Comparison of ENCODE assay signal across 8 cellular contexts in genomic region chr15:34101366-34102174, GRCh38. TPM values are rescaled to one million over a fixed set of nuclear protein-coding genes. Genes with fewer than 3 reads are reported as not detected.
DNase-seq lines count a peak whose midpoint lies in the region; ATAC-seq, FAIRE-seq and TF ChIP-seq lines count a peak whose summit lies in the region.

TSS of gene EMC7 (minus strand) at chr15:34101862. CDS start at chr15:34101839, 23 bp downstream.
TSS of gene PGBD4 (plus strand) at chr15:34102083. CDS start at chr15:34102532, 449 bp downstream.

- DNase-seq in ELF-1 (ENCODE audit: low read depth, low spot score) (peak; percentile 99), H54 (ENCODE audit: insufficient read length, low spot score) (peak; percentile 81), LoVo (ENCODE audit: low spot score) (peak; percentile 99), RWPE1 (ENCODE audit: low spot score) (peak; percentile 98), fibroblast of mammary gland (ENCODE audit: low read depth) (peak; percentile 99)
- peak; percentile 98 for DNase-seq in activated T-helper 9 cell treated with anti-CD3 and anti-CD28 coated beads, Interleukin-2, amount 50 U/mL, for 16 hours (ENCODE audit: low read depth)
- peak; percentile 98 to 99 (median 99) for DNase-seq in naive thymus-derived CD4-positive, alpha-beta T cell

- TF ChIP-seq CTCF in RWPE1 (conservative IDR thresholded peaks at IDR 0.05; ENCODE audit: low read depth) = no peak
- no peak for TF ChIP-seq CTCF in fibroblast of mammary gland (conservative IDR thresholded peaks at IDR 0.05; ENCODE audit: control insufficient read depth, insufficient read depth, low read depth, low read length)

- POLR2A ChIA-PET in RWPE1 (lab: Yijun Ruan, JAX; ENCODE audit: low non-redundant PET) = interaction anchor here (0.5 to 0.6 kb wide), 2 partner anchors 14 to 241 kb away, joined by 3 to 7 read pairs; no protein-coding TSS in a partner anchor
- POLR2A ChIA-PET in naive thymus-derived CD4-positive, alpha-beta T cell (lab: Charles Lee) = interaction anchor here (0.6 to 1.3 kb wide), 11 partner anchors 9 to 886 kb away, joined by 3 to 23 read pairs (median 5); partner anchors contain the start of genes AVEN, EMC4, KATNBL1 and LPCAT4

- peak within 1 kb of the TSS; percentile 91 to 100 (median 96) for H3K4me3 Mint-ChIP-seq in naive thymus-derived CD4-positive, alpha-beta T cell
- peak within 1 kb of the TSS; percentile 98 for H3K4me3 Mint-ChIP-seq in stimulated activated memory B cell treated with anti-CD40 and anti-IgM and Interleukin-4, amounts not matched to agents 10 μg/mL and 1 μg/mL and 100 μg/mL, for 72 hours

- H3K4me3 ChIP-seq in fibroblast of mammary gland (ENCODE audit: control insufficient read depth, low read depth, low read length) = peak within 1 kb of the TSS; percentile 100
- H3K4me3 ChIP-seq in naive thymus-derived CD4-positive, alpha-beta T cell (ENCODE audit: low read length) = peak within 1 kb of the TSS; percentile 66

- H3K36me3 ChIP-seq in naive thymus-derived CD4-positive, alpha-beta T cell (ENCODE audit: control insufficient read depth in 2 of 3, insufficient read depth in 3 of 3, low read length in 3 of 3) = peaks cover 0 to 5% (median 0%) of the 10 kb centered on the region in 3 experiments

- H3K27ac ChIP-seq in RWPE1 = peak within 1 kb of the TSS; percentile 82
- peak within 1 kb of the TSS; percentile 96 for H3K27ac ChIP-seq in naive thymus-derived CD4-positive, alpha-beta T cell (ENCODE audit: low read depth, low read length)

- H3K4me1 Mint-ChIP-seq in naive thymus-derived CD4-positive, alpha-beta T cell = peaks cover 15 to 56% (median 45%) of the 10 kb centered on the region in 7 donors
- peaks cover 23% of the 10 kb centered on the region for H3K4me1 Mint-ChIP-seq in stimulated activated memory B cell treated with anti-CD40 and anti-IgM and Interleukin-4, amounts not matched to agents 10 μg/mL and 1 μg/mL and 100 μg/mL, for 72 hours

- H3K9me3 ChIP-seq in naive thymus-derived CD4-positive, alpha-beta T cell (ENCODE audit: control insufficient read depth in 2 of 3, low read length in 3 of 3) = no peaks in the 10 kb centered on the region

- H3K4me1 ChIP-seq in naive thymus-derived CD4-positive, alpha-beta T cell (ENCODE audit: control insufficient read depth in 2 of 2, insufficient read depth in 2 of 2, low read length in 2 of 2) = peaks cover 16 to 27% of the 10 kb centered on the region in 2 donors

- peaks cover 0 to 3% (median 0%) of the 10 kb centered on the region in 5 donors for H3K27me3 Mint-ChIP-seq in naive thymus-derived CD4-positive, alpha-beta T cell
- H3K27me3 Mint-ChIP-seq in stimulated activated memory B cell treated with anti-CD40 and anti-IgM and Interleukin-4, amounts not matched to agents 10 μg/mL and 1 μg/mL and 100 μg/mL, for 72 hours = no peaks in the 10 kb centered on the region

- peak within 1 kb of the TSS; percentile 97 to 100 (median 98) for H3K27ac Mint-ChIP-seq in naive thymus-derived CD4-positive, alpha-beta T cell
- peak within 1 kb of the TSS; percentile 98 for H3K27ac Mint-ChIP-seq in stimulated activated memory B cell treated with anti-CD40 and anti-IgM and Interleukin-4, amounts not matched to agents 10 μg/mL and 1 μg/mL and 100 μg/mL, for 72 hours

- intact Hi-C loops in naive thymus-derived CD4-positive, alpha-beta T cell (cut with micrococcal nuclease) = loop anchor here (1.0 to 5.0 kb wide), 11 partner anchors 63 to 1446 kb away; partner anchors contain the start of genes EMC4 (in 2 of the 2), GOLGA8B (in 2 of the 2), LPCAT4 (in 2 of the 2) and AQR (in 1 of the 2)

- TF ChIP-seq POLR2A in H54 (IDR thresholded peaks at IDR 0.05; ENCODE audit: low read depth, low read length) = peak; percentile 77

- no peaks in the 10 kb centered on the region for H3K27me3 ChIP-seq in naive thymus-derived CD4-positive, alpha-beta T cell (ENCODE audit: control insufficient read depth in 2 of 2, insufficient read depth in 2 of 2, low read length in 2 of 2)

- peaks cover 5 to 26% (median 13%) of the 10 kb centered on the region in 5 donors for H3K36me3 Mint-ChIP-seq in naive thymus-derived CD4-positive, alpha-beta T cell
- peaks cover 24% of the 10 kb centered on the region for H3K36me3 Mint-ChIP-seq in stimulated activated memory B cell treated with anti-CD40 and anti-IgM and Interleukin-4, amounts not matched to agents 10 μg/mL and 1 μg/mL and 100 μg/mL, for 72 hours

- peaks cover 0 to 38% (median 11%) of the 10 kb centered on the region in 11 donors for H3K9me3 Mint-ChIP-seq in naive thymus-derived CD4-positive, alpha-beta T cell
- no peaks in the 10 kb centered on the region for H3K9me3 Mint-ChIP-seq in stimulated activated memory B cell treated with anti-CD40 and anti-IgM and Interleukin-4, amounts not matched to agents 10 μg/mL and 1 μg/mL and 100 μg/mL, for 72 hours

- ATAC-seq in naive thymus-derived CD4-positive, alpha-beta T cell = peak; percentile 99
- ATAC-seq in stimulated activated memory B cell treated with anti-CD40 and anti-IgM and Interleukin-4, amounts not matched to agents 10 μg/mL and 1 μg/mL and 100 μg/mL, for 72 hours = peak; percentile 100

- FAIRE-seq in H54 (lab: Jason Lieb, UNC) = peak; percentile 96

- CTCF ChIA-PET in RWPE1 (lab: Yijun Ruan, JAX) = no interaction called here
- CTCF ChIA-PET in naive thymus-derived CD4-positive, alpha-beta T cell (lab: Charles Lee) = no interaction called here

RNA-seq across cellular contexts. Expression of gene EMC7, which starts in this region (rescaled TPM):
- total RNA-seq in naive thymus-derived CD4-positive, alpha-beta T cell = 10 to 100 TPM; 30.1 to 65.1 (median 36.9) TPM
- 100 to 1,000 TPM in 1 of 2 donors, 10 to 100 TPM in 1; 95.0 to 112 TPM for polyA plus RNA-seq in naive thymus-derived CD4-positive, alpha-beta T cell

RNA-seq across cellular contexts. Expression of gene PGBD4, which starts in this region (rescaled TPM):
- 1 to 10 TPM; 3.2 to 6.5 (median 4.2) TPM for total RNA-seq in naive thymus-derived CD4-positive, alpha-beta T cell
- 1 to 10 TPM; 1.5 to 2.0 TPM for polyA plus RNA-seq in naive thymus-derived CD4-positive, alpha-beta T cell

Comparison
In these comparisons a context has a peak if more than half of its experiments do, and no peak if none do; other contexts are left out.
1. Peak in every context shown above with its lines: DNase-seq, ATAC-seq, H3K4me3 ChIP-seq and H3K27ac ChIP-seq.